ENCODE assay signal across 9 cellular contexts in the genomic region with DNA sequence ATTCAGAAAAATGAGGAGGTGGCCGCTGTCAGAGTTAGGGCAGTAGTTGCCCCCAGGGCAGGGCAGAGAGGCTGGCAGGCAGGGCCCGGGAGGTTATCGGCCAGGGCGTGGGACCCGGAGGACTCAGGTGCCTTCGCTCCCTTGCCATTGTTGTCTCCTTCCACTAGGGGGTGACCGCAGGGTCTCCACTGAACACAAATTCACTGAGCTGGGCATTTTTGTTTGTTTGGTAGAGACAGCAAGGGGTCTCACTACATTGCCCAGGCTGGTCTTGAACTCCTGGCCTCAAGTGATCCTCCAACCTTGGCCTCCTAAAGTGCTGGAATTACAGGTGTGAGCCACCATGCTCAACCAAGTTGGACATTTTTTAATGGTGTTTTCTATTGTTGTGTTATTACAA. TPM values are rescaled to one million over a fixed set of nuclear protein-coding genes. Genes with fewer than 3 reads are reported as not detected.
DNase-seq lines count a peak whose midpoint lies in the region; ATAC-seq, FAIRE-seq and TF ChIP-seq lines count a peak whose summit lies in the region.
"Had no signal": no experiment of that assay in that cellular context is flagged by ENCODE, and none has a peak within 500 bp of the region (broad histone marks: within the 10 kb centered on the region; RNA-seq: fewer than 3 reads in every experiment).

No MANE protein-coding gene starts in this region.

- no peak overlapping the region for H3K9ac ChIP-seq in fibroblast of lung (ENCODE audit: insufficient read depth, low read length)

- BruUV-seq in OCI-LY7 (replicated peaks; lab: Mats Ljungman, UMichigan) = no TSS peak

- H3K36me3 ChIP-seq in left ventricle myocardium inferior (peaks cover 72% of the 10 kb centered on the region), OCI-LY7 (ENCODE audit: insufficient read depth, low read length) (peaks cover 42% of the 10 kb centered on the region; the same call in 1 of the 2 replicates), fibroblast of lung (ENCODE audit: control insufficient read depth, insufficient read depth, low read length) (peaks cover 24% of the 10 kb centered on the region)

- H4K20me1 ChIP-seq in OCI-LY7 (ENCODE audit: insufficient read depth, low read length) = no peaks in the 10 kb centered on the region
- no peaks in the 10 kb centered on the region for H4K20me1 ChIP-seq in fibroblast of lung (ENCODE audit: control insufficient read depth, extremely low read depth, insufficient read depth, low read length)

- H3K9me2 ChIP-seq in OCI-LY7 (ENCODE audit: insufficient read depth, low read length) = no peaks in the 10 kb centered on the region

- TF ChIP-seq CTCF in left ventricle myocardium inferior (IDR thresholded peaks at IDR 0.05; ENCODE audit: borderline replicate concordance) (peak; percentile 47), OCI-LY7 (conservative IDR thresholded peaks at IDR 0.05; ENCODE audit: low read length) (peak; percentile 47), fibroblast of lung (conservative IDR thresholded peaks at IDR 0.05 in 1 of 2, IDR thresholded peaks at IDR 0.05 in 1 of 2; ENCODE audit: low read depth in 1 of 2, low read length in 2 of 2) (peak; percentile 34 to 55)

- no peak overlapping the region for H3K4me2 ChIP-seq in OCI-LY7 (ENCODE audit: low read length)
- H3K4me2 ChIP-seq in fibroblast of lung (ENCODE audit: extremely low read depth, insufficient read depth, low read length) = no peak overlapping the region

- DNase-seq in left ventricle myocardium inferior (no peak), Right ventricle myocardium inferior (ENCODE audit: missing footprints) (no peak), OCI-LY7 (ENCODE audit: low spot score) (peak; percentile 35), fibroblast of lung (ENCODE audit: low read depth in 2 of 2) (peak in 1 of 2 donors; percentile 16), urothelium cell line (ENCODE audit: low spot score) (peak; percentile 36), nucleus accumbens (lab: John Stamatoyannopoulos, UW) (no peak), GDM1 (lab: John Stamatoyannopoulos, UW) (no peak)

- H3K4me3 ChIP-seq in left ventricle myocardium inferior = no peak overlapping the region
- H3K4me3 ChIP-seq in OCI-LY7 (ENCODE audit: low read depth, low read length, poor library complexity, severe bottlenecking) = no peak overlapping the region
- no peak overlapping the region for H3K4me3 ChIP-seq in fibroblast of lung (replicated peaks in 1 of 4; ENCODE audit: control extremely low read depth in 1 of 4, insufficient read depth in 1 of 4, low read depth in 3 of 4, low read length in 4 of 4)

- H2AFZ ChIP-seq in OCI-LY7 (ENCODE audit: low read length) (no peak overlapping the region), fibroblast of lung (ENCODE audit: low read length) (no peak overlapping the region)

- no peak for FAIRE-seq in urothelium cell line (lab: Jason Lieb, UNC)
- FAIRE-seq: islet of Langerhans had no signal

- H3K9me3 ChIP-seq in left ventricle myocardium inferior (replicated peaks) = no peaks in the 10 kb centered on the region
- H3K9me3 ChIP-seq in OCI-LY7 (ENCODE audit: low read length) = no peaks in the 10 kb centered on the region
- no peaks in the 10 kb centered on the region for H3K9me3 ChIP-seq in fibroblast of lung (ENCODE audit: control insufficient read depth, insufficient read depth, low read depth, low read length)

- POLR2A ChIA-PET in OCI-LY7 (lab: Charles Lee) = no interaction called here

- H3K27me3 ChIP-seq in left ventricle myocardium inferior (ENCODE audit: low read depth) (no peaks in the 10 kb centered on the region), fibroblast of lung (ENCODE audit: control insufficient read depth, insufficient read depth, low read length) (no peaks in the 10 kb centered on the region)

- intact Hi-C loops in left ventricle myocardium inferior (cut with micrococcal nuclease) = no loop called here
- intact Hi-C loops in Right ventricle myocardium inferior (cut with DNase I) = no loop called here
- intact Hi-C loops in OCI-LY7 (cut with micrococcal nuclease; ENCODE audit: unreplicated experiment) = no loop called here

- H3K4me1 ChIP-seq in left ventricle myocardium inferior = no peaks in the 10 kb centered on the region
- peaks cover 26% of the 10 kb centered on the region for H3K4me1 ChIP-seq in OCI-LY7 (ENCODE audit: insufficient read depth, low read length, poor library complexity, severe bottlenecking)
- H3K4me1 ChIP-seq in fibroblast of lung (ENCODE audit: control insufficient read depth, extremely low read depth, insufficient read depth, low read length) = peaks cover 2% of the 10 kb centered on the region

- H3K27ac ChIP-seq in left ventricle myocardium inferior (replicated peaks) = no peak overlapping the region
- no peak overlapping the region for H3K27ac ChIP-seq in OCI-LY7 (ENCODE audit: low read depth, low read length, poor library complexity, severe bottlenecking)
- H3K27ac ChIP-seq in fibroblast of lung (ENCODE audit: insufficient read depth, low read length) = no peak overlapping the region

- no peaks in the 10 kb centered on the region for H3K79me2 ChIP-seq in OCI-LY7 (ENCODE audit: insufficient read depth, low read depth, low read length)
- H3K79me2 ChIP-seq in fibroblast of lung (ENCODE audit: control insufficient read depth, insufficient read depth, low read length) = no peaks in the 10 kb centered on the region

- CTCF ChIA-PET in OCI-LY7 (lab: Charles Lee; ENCODE audit: unreplicated experiment) = no interaction called here

- ATAC-seq in Right ventricle myocardium inferior (no peak), HG02852 (IDR thresholded peaks at IDR 0.05; ENCODE audit: unreplicated experiment) (no peak)

RNA-seq across cellular contexts. Expression of gene CARS2, which starts 25.1 kb away (rescaled TPM):
- total RNA-seq in left ventricle myocardium inferior (52.8 TPM), Right ventricle myocardium inferior (52.1 TPM), OCI-LY7 (2022) (47.3 and 48.3 TPM in 2 replicates), fibroblast of lung (123 and 127 TPM in 2 replicates)
- total RNA-seq in OCI-LY7 (2014; rRNA removed; shearing (Covaris generic)) = 45.0 and 50.9 TPM in 2 replicates
- polyA plus RNA-seq in fibroblast of lung = 55.5 and 64.7 TPM in 2 replicates
- polyA plus RNA-seq in fibroblast of lung (2012) = 54.6 and 70.9 TPM in 2 replicates
- polyA minus RNA-seq in fibroblast of lung (ENCODE audit: low replicate concordance) = 33.3 and 39.2 TPM in 2 replicates

RNA-seq across cellular contexts. Expression of gene ING1, which starts 32.6 kb away (rescaled TPM):
- total RNA-seq in left ventricle myocardium inferior (6.9 TPM), Right ventricle myocardium inferior (7.8 TPM), OCI-LY7 (2022) (11.8 and 14.7 TPM in 2 replicates), fibroblast of lung (13.0 and 13.9 TPM in 2 replicates)
- 9.6 and 11.8 TPM in 2 replicates for total RNA-seq in OCI-LY7 (2014; rRNA removed; shearing (Covaris generic))
- polyA plus RNA-seq in fibroblast of lung = 7.8 and 7.9 TPM in 2 replicates
- 8.6 and 9.1 TPM in 2 replicates for polyA plus RNA-seq in fibroblast of lung (2012)
- polyA minus RNA-seq in fibroblast of lung (ENCODE audit: low replicate concordance) = 1.9 and 7.5 TPM in 2 replicates

Comparison
In these comparisons a context has a peak if more than half of its experiments do, and no peak if none do; other contexts are left out.
1. DNase-seq: peak in OCI-LY7 (single experiment) and urothelium cell line (single experiment); none in left ventricle myocardium inferior (single experiment), Right ventricle myocardium inferior (single experiment), nucleus accumbens (0 of 56) and GDM1 (single experiment).
2. Peak in every context shown above with its lines, with median percentiles within 50 percentile points of each other: CTCF ChIP-seq.